In the genomic region with DNA sequence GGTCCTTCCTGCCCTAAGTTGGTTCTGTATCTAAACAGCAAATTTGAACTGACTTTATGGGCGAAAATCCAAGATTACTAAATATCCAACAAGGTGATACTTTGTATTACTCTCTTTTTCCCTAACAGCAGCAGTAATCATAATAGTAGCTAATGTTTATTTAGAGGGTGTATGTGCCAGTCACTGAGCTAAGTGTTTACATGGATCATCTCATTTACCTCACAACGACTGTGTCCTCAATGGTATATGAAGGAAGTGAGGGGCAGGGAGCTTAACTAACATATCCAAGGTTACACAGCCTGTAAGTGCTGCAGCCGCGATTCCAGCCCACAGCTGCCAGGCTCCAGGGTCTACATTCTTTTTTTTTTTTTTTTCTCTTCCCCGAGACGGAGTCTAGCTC, we compare ENCODE assay signal across 22 cellular contexts. TPM values are rescaled to one million over a fixed set of nuclear protein-coding genes. Genes with fewer than 3 reads are reported as not detected.
"Had no signal": no experiment of that assay in that cellular context is flagged by ENCODE, and none has a peak within 500 bp of the region (broad histone marks: within the 10 kb centered on the region; RNA-seq: fewer than 3 reads in every experiment).

No MANE protein-coding gene starts in this region.

- H3K36me3 ChIP-seq: breast epithelium, neural progenitor cell, ovary, sigmoid colon had no signal

- DNase-seq: activated CD4-positive, alpha-beta memory T cell treated with anti-CD3 and anti-CD28 coated beads for 36 hours; activated CD8-positive, alpha-beta memory T cell treated with anti-CD3 and anti-CD28 coated beads, Interleukin-2, amount 50 U/mL, for 4 hours; activated naive CD8-positive, alpha-beta T cell treated with anti-CD3 and anti-CD28 coated beads, Interleukin-2, amount 10 ng/mL, durations not matched to agents 7 days and 5 days; aorta; dermis blood vessel endothelial cell; endodermal cell; kidney; ovary; sigmoid colon; stimulated activated CD4-positive, alpha-beta T cell treated with anti-CD3 and anti-CD28 coated beads, Interleukin-12 subunit alpha, Interleukin-12 subunit beta, amount 100 ng/mL, for 4 hours; stimulated activated CD4-positive, alpha-beta T cell treated with anti-CD3 and anti-CD28 coated beads, Interleukin-2, amount 100 ng/mL, for 48 hours; stimulated activated CD8-positive, alpha-beta memory T cell treated with anti-CD3 and anti-CD28 coated beads, Interleukin-4, amount 100 ng/mL, for 48 hours; testis had no signal

- H3K4me1 ChIP-seq: breast epithelium, neural progenitor cell, sigmoid colon, testis had no signal

- H3K4me1 Mint-ChIP-seq: activated naive CD8-positive, alpha-beta T cell treated with anti-CD3 and anti-CD28 coated beads, Interleukin-2, amount 10 ng/mL, durations not matched to agents 7 days and 5 days; endodermal cell; neural progenitor cell had no signal

- H3K4me3 ChIP-seq: breast epithelium, hepatocyte, neural progenitor cell, ovary, sigmoid colon, testis had no signal

- H3K9me3 Mint-ChIP-seq: activated CD4-positive, alpha-beta memory T cell treated with anti-CD3 and anti-CD28 coated beads for 36 hours; activated naive CD8-positive, alpha-beta T cell treated with anti-CD3 and anti-CD28 coated beads, Interleukin-2, amount 10 ng/mL, durations not matched to agents 7 days and 5 days; endodermal cell; neural progenitor cell; stimulated activated naive CD8-positive, alpha-beta T cell treated with anti-CD3 and anti-CD28 coated beads, Interleukin-15, Interleukin-2, amounts not matched to agents 100 ng/mL and 50 ng/mL, for 24 hours had no signal

- H3K36me3 Mint-ChIP-seq: activated CD4-positive, alpha-beta memory T cell treated with anti-CD3 and anti-CD28 coated beads for 36 hours; activated naive CD8-positive, alpha-beta T cell treated with anti-CD3 and anti-CD28 coated beads, Interleukin-2, amount 10 ng/mL, durations not matched to agents 7 days and 5 days; neural progenitor cell had no signal

- H3K27ac Mint-ChIP-seq: activated CD4-positive, alpha-beta memory T cell treated with anti-CD3 and anti-CD28 coated beads for 36 hours; activated naive CD8-positive, alpha-beta T cell treated with anti-CD3 and anti-CD28 coated beads, Interleukin-2, amount 10 ng/mL, durations not matched to agents 7 days and 5 days; endodermal cell; neural progenitor cell; stimulated activated naive CD8-positive, alpha-beta T cell treated with anti-CD3 and anti-CD28 coated beads, Interleukin-15, Interleukin-2, amounts not matched to agents 100 ng/mL and 50 ng/mL, for 24 hours had no signal

- FAIRE-seq: kidney had no signal

- H3K27me3 ChIP-seq: hepatocyte, neural progenitor cell, ovary, sigmoid colon, testis had no signal

- H3K9me3 ChIP-seq: breast epithelium, ovary, sigmoid colon, testis had no signal

- H3K27ac ChIP-seq: breast epithelium, hepatocyte, neural progenitor cell, ovary, sigmoid colon, testis, VCaP had no signal

- H3K4me3 Mint-ChIP-seq: activated CD4-positive, alpha-beta memory T cell treated with anti-CD3 and anti-CD28 coated beads for 36 hours; activated naive CD8-positive, alpha-beta T cell treated with anti-CD3 and anti-CD28 coated beads, Interleukin-2, amount 10 ng/mL, durations not matched to agents 7 days and 5 days; endodermal cell; neural progenitor cell; stimulated activated naive CD8-positive, alpha-beta T cell treated with anti-CD3 and anti-CD28 coated beads, Interleukin-15, Interleukin-2, amounts not matched to agents 100 ng/mL and 50 ng/mL, for 24 hours had no signal

RNA-seq across cellular contexts. Expression of a gene that starts 10.3 kb away (rescaled TPM):
- total RNA-seq: aorta, dermis blood vessel endothelial cell, endodermal cell, hepatocyte, kidney, lower leg skin, sigmoid colon, urinary bladder had no signal
- polyA plus RNA-seq: aorta, esophagus, hepatocyte, sigmoid colon, urinary bladder had no signal

RNA-seq across cellular contexts. Expression of a gene that starts 46.8 kb away (rescaled TPM):
- total RNA-seq: activated CD4-positive, alpha-beta memory T cell treated with anti-CD3 and anti-CD28 coated beads for 36 hours; activated naive CD8-positive, alpha-beta T cell treated with anti-CD3 and anti-CD28 coated beads, Interleukin-2, amount 10 ng/mL, durations not matched to agents 7 days and 5 days; aorta; cerebellum; dermis blood vessel endothelial cell; endodermal cell; lower leg skin; ovary; urinary bladder had no signal
- polyA plus RNA-seq: esophagus, ovary, urinary bladder had no signal
